Comparison of ENCODE assay signal across 1 cellular context in genomic region chr1:47963093-47963492, GRCh38.
TF ChIP-seq lines count a peak whose summit lies in the region.

No MANE protein-coding gene starts in this region.

TF ChIP-seq in HepG2, 621 proteins besides CTCF, POLR2A, EP300 and RAD21 (continued from another document):
- TF ChIP-seq IRX3 (CRISPR knock-in tag; IDR thresholded peaks at IDR 0.05; ENCODE audit: borderline replicate concordance, low read depth), result no peak
- TF ChIP-seq ETV6 (CRISPR knock-in tag; conservative IDR thresholded peaks at IDR 0.05), result no peak
- no peak for TF ChIP-seq FOXA3 (CRISPR knock-in tag; IDR thresholded peaks at IDR 0.05)
- TF ChIP-seq NCOA5 (CRISPR knock-in tag; IDR thresholded peaks at IDR 0.05), result no peak
